19 cellular contexts compared by ENCODE assay signal in genomic region chr6:35183281-35183680, GRCh38. TPM values are rescaled to one million over a fixed set of nuclear protein-coding genes. Genes with fewer than 3 reads are reported as not detected.
A peak's percentile ranks its signal among the peaks of the same experiment; 100 is the strongest.
DNase-seq lines count a peak whose midpoint lies in the region; ATAC-seq, FAIRE-seq and TF ChIP-seq lines count a peak whose summit lies in the region.
"Had no signal": no experiment of that assay in that cellular context is flagged by ENCODE, and none has a peak within 500 bp of the region (broad histone marks: within the 10 kb centered on the region; RNA-seq: fewer than 3 reads in every experiment).

No MANE protein-coding gene starts in this region.

- H2AFZ ChIP-seq in mesenchymal stem cell (ENCODE audit: low read depth, low read length): no peak overlapping the region

- TF ChIP-seq POLR2A in A549 (IDR thresholded peaks at IDR 0.05; ENCODE audit: low read length): no peak

- no peak overlapping the region for H3K14ac ChIP-seq in mesenchymal stem cell (ENCODE audit: low read length in 2 of 2)

- H3K4me2 ChIP-seq in A549: no peak overlapping the region
- no peak overlapping the region for H3K4me2 ChIP-seq in mesenchymal stem cell (ENCODE audit: low read length, poor library complexity, severe bottlenecking)

- POLR2A ChIA-PET in A549 (lab: Yijun Ruan, JAX): no interaction called here
- POLR2A ChIA-PET in RWPE1 (lab: Yijun Ruan, JAX; ENCODE audit: low non-redundant PET): no interaction called here
- POLR2A ChIA-PET in GM10248 (lab: Yijun Ruan, JAX): no interaction called here

- H3K4ac ChIP-seq in mesenchymal stem cell (ENCODE audit: low read depth in 1 of 2, low read length in 2 of 2): no peak overlapping the region

- no peak for TF ChIP-seq RAD21 in A549 (conservative IDR thresholded peaks at IDR 0.05 in 1 of 2, IDR thresholded peaks at IDR 0.05 in 1 of 2)

- ATAC-seq in A549 (no peak), HG03571 (IDR thresholded peaks at IDR 0.05; ENCODE audit: unreplicated experiment) (no peak)
- ATAC-seq: HepG2 had no signal

- peak overlapping the region; percentile 16 for H2AK5ac ChIP-seq in mesenchymal stem cell (ENCODE audit: low read length, severe bottlenecking)

- H3K27me3 Mint-ChIP-seq in HFFc6 (ENCODE audit: insufficient read depth) (peaks cover 3% of the 10 kb centered on the region; the same call in 1 of the 2 replicates), chondrocyte (ENCODE audit: low read depth) (no peaks in the 10 kb centered on the region)

- no peak for FAIRE-seq in A549 (lab: Jason Lieb, UNC)
- FAIRE-seq: HepG2 had no signal

- peak overlapping the region; percentile 37 to 91; a peak in 5 of 6 replicates for H3K27ac ChIP-seq in A549
- H3K27ac ChIP-seq in mesenchymal stem cell (ENCODE audit: low read length, poor library complexity, severe bottlenecking): no peak overlapping the region
- H3K27ac ChIP-seq in RWPE1: no peak overlapping the region
- H3K27ac ChIP-seq in SJCRH30: no peak overlapping the region
- H3K27ac ChIP-seq: C4-2B had no signal

- no peaks in the 10 kb centered on the region for H3K27me3 ChIP-seq in mesenchymal stem cell (ENCODE audit: control insufficient read depth in 1 of 2, insufficient read depth in 1 of 2, low read length in 2 of 2)
- no peaks in the 10 kb centered on the region for H3K27me3 ChIP-seq in SJCRH30

- no peak overlapping the region for H2BK15ac ChIP-seq in mesenchymal stem cell (ENCODE audit: low read depth, poor library complexity, severe bottlenecking)

- H3K9me3 Mint-ChIP-seq in HFFc6: no peaks in the 10 kb centered on the region
- H3K9me3 Mint-ChIP-seq in chondrocyte (ENCODE audit: low read depth): no peaks in the 10 kb centered on the region

- no peak overlapping the region for H3K18ac ChIP-seq in mesenchymal stem cell (ENCODE audit: low read depth in 1 of 2, low read length in 2 of 2)

- peak overlapping the region; percentile 23 to 79 for H2BK12ac ChIP-seq in mesenchymal stem cell (ENCODE audit: low read length in 2 of 2)

- H2BK120ac ChIP-seq in mesenchymal stem cell (ENCODE audit: low read depth, low read length): no peak overlapping the region

- H3K9ac ChIP-seq in mesenchymal stem cell (ENCODE audit: low read length): no peak overlapping the region

- DNase-seq in A549 (ENCODE audit: low read depth in 1 of 2, low spot score in 1 of 2) (no peak), HFFc6 (no peak), chondrocyte (ENCODE audit: low spot score) (no peak), mesenchymal stem cell (no peak), RWPE1 (ENCODE audit: low spot score) (no peak), GM10248 (ENCODE audit: extremely low spot score) (no peak), SJCRH30 (no peak)
- DNase-seq: ACHN; DMS79; GOT3; KG1; MV-4-11; NCI-H1694 treated with DMSO at 0.1 percent for 48 hours; NCI-H748 treated with DMSO at 0.1 percent for 48 hours; NK-92 treated with Interleukin-12 subunit alpha and Interleukin-12 subunit beta, amount 100 ng/mL, for 24 hours had no signal

- H3K4me3 Mint-ChIP-seq in HFFc6 (no peak overlapping the region), chondrocyte (ENCODE audit: unreplicated experiment) (no peak overlapping the region)

- no peak for TF ChIP-seq EP300 in A549 (IDR thresholded peaks at IDR 0.05)

- H3K4me1 ChIP-seq in A549 (peaks cover 64% of the 10 kb centered on the region), mesenchymal stem cell (ENCODE audit: control insufficient read depth, insufficient read depth, low read depth, low read length) (peaks cover 19% of the 10 kb centered on the region), SJCRH30 (peaks cover 2% of the 10 kb centered on the region; the same call in 1 of the 2 replicates)

- H3K27ac Mint-ChIP-seq in HFFc6 (peak overlapping the region; percentile 69), chondrocyte (ENCODE audit: unreplicated experiment) (peak overlapping the region; percentile 52)

- no peak overlapping the region for H4K91ac ChIP-seq in mesenchymal stem cell (ENCODE audit: low read length)

- CTCF ChIA-PET in A549 (lab: Yijun Ruan, JAX) (interaction anchor here (1.0 to 2.2 kb wide), 3 partner anchors 22 to 58 kb away, joined by 3 to 9 read pairs (median 4); no protein-coding TSS in a partner anchor), RWPE1 (lab: Yijun Ruan, JAX) (no interaction called here), GM10248 (lab: Yijun Ruan, JAX) (no interaction called here)

- H4K8ac ChIP-seq in mesenchymal stem cell (ENCODE audit: low read length): no peak overlapping the region

- no peak overlapping the region for H3K4me3 ChIP-seq in A549
- no peak overlapping the region for H3K4me3 ChIP-seq in mesenchymal stem cell (ENCODE audit: insufficient read depth in 1 of 2, low read depth in 1 of 2, low read length in 2 of 2)
- no peak overlapping the region for H3K4me3 ChIP-seq in SJCRH30

- H3K36me3 Mint-ChIP-seq in HFFc6 (ENCODE audit: low read depth): no peaks in the 10 kb centered on the region
- H3K36me3 Mint-ChIP-seq in chondrocyte (ENCODE audit: low read depth): no peaks in the 10 kb centered on the region

- no peak overlapping the region for H3K23ac ChIP-seq in mesenchymal stem cell (ENCODE audit: low read length in 2 of 2)

- H2BK5ac ChIP-seq in mesenchymal stem cell (ENCODE audit: low read depth, low read length, poor library complexity, severe bottlenecking): no peak overlapping the region

- no peaks in the 10 kb centered on the region for H3K9me3 ChIP-seq in A549
- no peaks in the 10 kb centered on the region for H3K9me3 ChIP-seq in mesenchymal stem cell (ENCODE audit: control insufficient read depth, low read length)
- H3K9me3 ChIP-seq in SJCRH30 (replicated peaks): no peaks in the 10 kb centered on the region

- H3K79me1 ChIP-seq in mesenchymal stem cell (replicated peaks; ENCODE audit: low read length, poor library complexity, severe bottlenecking): no peaks in the 10 kb centered on the region

- no peaks in the 10 kb centered on the region for H3K36me3 ChIP-seq in mesenchymal stem cell (ENCODE audit: control insufficient read depth in 1 of 2, insufficient read depth in 2 of 2, low read depth in 1 of 2, low read length in 2 of 2)
- H3K36me3 ChIP-seq in SJCRH30: no peaks in the 10 kb centered on the region

- no peak for TF ChIP-seq CTCF in A549 (IDR thresholded peaks at IDR 0.05)
- TF ChIP-seq CTCF in HFFc6 (IDR thresholded peaks at IDR 0.05): no peak
- TF ChIP-seq CTCF in chondrocyte (IDR thresholded peaks at IDR 0.05): no peak
- TF ChIP-seq CTCF in RWPE1 (conservative IDR thresholded peaks at IDR 0.05; ENCODE audit: low read depth): no peak
- no peak for TF ChIP-seq CTCF in GM10248 (IDR thresholded peaks at IDR 0.05; ENCODE audit: control extremely low read depth, extremely low read depth, low read depth, missing control alignments)

- 82% methylated on average over 2 of the region's 2 CpGs for WGBS in A549 (ENCODE audit: missing lambda C conversion rate)
- WGBS in mesenchymal stem cell: 100% methylated on average over 2 of the region's 2 CpGs

- peaks cover 77% of the 10 kb centered on the region for H3K4me1 Mint-ChIP-seq in HFFc6 (ENCODE audit: low read depth)
- H3K4me1 Mint-ChIP-seq in chondrocyte (ENCODE audit: low read depth): peaks cover 74% of the 10 kb centered on the region

TF ChIP-seq in A549, 52 proteins besides CTCF, POLR2A, EP300 and RAD21:
- no peak for TF ChIP-seq CEBPB (IDR thresholded peaks at IDR 0.05)
- no peak for TF ChIP-seq RFX5 (IDR thresholded peaks at IDR 0.05)
- TF ChIP-seq SMC3 (IDR thresholded peaks at IDR 0.05): no peak
- TF ChIP-seq MYC (IDR thresholded peaks at IDR 0.05; ENCODE audit: borderline replicate concordance, low read length): no peak
- no peak for TF ChIP-seq KDM1A (IDR thresholded peaks at IDR 0.05; ENCODE audit: low read depth)
- no peak for TF ChIP-seq CHD4 (IDR thresholded peaks at IDR 0.05; ENCODE audit: borderline replicate concordance)
- no peak for TF ChIP-seq GATA3 (IDR thresholded peaks at IDR 0.05; ENCODE audit: borderline replicate concordance)
- TF ChIP-seq ZSCAN20 (CRISPR knock-in tag; IDR thresholded peaks at IDR 0.05): no peak
TF ChIP-seq in A549: peak in this region for 0.

RNA-seq across cellular contexts. Expression of gene SCUBE3, which starts 30.5 kb away (rescaled TPM):
- polyA plus RNA-seq in A549 (2011; rRNA removed): 0.06 and 0.09 TPM in 2 replicates
- 0.03 and 0.05 TPM in 2 replicates for polyA plus RNA-seq in A549 (2012; cell fraction: cytosol; rRNA removed)
- polyA plus RNA-seq in A549 (2012; cell fraction: nucleus; rRNA removed): 0.11 TPM in 2 replicates
- polyA plus RNA-seq in A549 (2017; fragmentation: RNase III; extraction: RNeasy Plus Mini Kit Qiagen cat#74134 plus additional on column Dnase treatment): 0.07 to 0.13 TPM (median 0.09 TPM) in 3 replicates
- 0.04 and 0.15 TPM in 2 replicates for polyA minus RNA-seq in A549 (2011; rRNA and poly(A)+ RNA removed)
- 10 to 100 TPM; 37.0 to 75.0 (median 44.3) TPM for total RNA-seq in HFFc6 (2021; fragmentation: NEBNext Ultra II Directional; extraction: Animal tissue kit (Norgen Biotek cat#: 25700))
- total RNA-seq in chondrocyte: 32.7 to 96.6 TPM (median 93.0 TPM) in 3 replicates
- polyA plus RNA-seq in mesenchymal stem cell (2013, experiment 1 of 2): 2.0 TPM
- polyA plus RNA-seq in mesenchymal stem cell (2013, experiment 2 of 2): 1.9 TPM
- 0.28 and 0.36 TPM in 2 replicates for total RNA-seq in SJCRH30 (2014; rRNA removed; shearing (Covaris generic))
- total RNA-seq: HepG2 had no signal
- polyA plus RNA-seq: HepG2 had no signal

RNA-seq across cellular contexts. Expression of gene TCP11, which starts 42.1 kb away (rescaled TPM):
- polyA plus RNA-seq in A549 (2011; rRNA removed) (0.06 and 0.11 TPM in 2 replicates), A549 (2017; fragmentation: RNase III; extraction: RNeasy Plus Mini Kit Qiagen cat#74134 plus additional on column Dnase treatment) (not detected in 3 replicates)
- polyA plus RNA-seq in A549 (2012; cell fraction: cytosol; rRNA removed): 0.04 TPM in 1 of 2 replicates, not detected in the other
- polyA plus RNA-seq in A549 (2012; cell fraction: nucleus; rRNA removed): not detected in 2 replicates
- polyA minus RNA-seq in A549 (2011; rRNA and poly(A)+ RNA removed): 0.21 TPM in 1 of 2 replicates, not detected in the other
- total RNA-seq in HFFc6 (2021; fragmentation: NEBNext Ultra II Directional; extraction: Animal tissue kit (Norgen Biotek cat#: 25700)): under 1 TPM; 0.31 to 0.70 (median 0.37) TPM
- total RNA-seq in chondrocyte: not detected in 3 replicates
- polyA plus RNA-seq in mesenchymal stem cell (2013, experiment 1 of 2): 0.11 TPM
- 0.04 TPM for polyA plus RNA-seq in mesenchymal stem cell (2013, experiment 2 of 2)
- not detected in 2 replicates for total RNA-seq in SJCRH30 (2014; rRNA removed; shearing (Covaris generic))
- total RNA-seq: HepG2, NCI-H460 had no signal

Comparison
In these comparisons a context has a peak if more than half of its experiments do, and no peak if none do; other contexts are left out.
1. H3K27ac ChIP-seq: peak in A549 (2 of 2); none in mesenchymal stem cell (single experiment), RWPE1 (single experiment) and SJCRH30 (single experiment).
2. RNA of gene SCUBE3, which starts 30.5 kb away (total RNA-seq): 32.7 to 96.6 TPM in chondrocyte and 37.0 to 75.0 TPM in HFFc6; 0.28 to 0.36 TPM in SJCRH30; every median in the first group is over 10 times any median in the second.